In genomic region chr11:87892291-87892690, GRCh38 we compare ENCODE assay signal across 14 cellular contexts.
DNase-seq lines count a peak whose midpoint lies in the region; ATAC-seq and TF ChIP-seq lines count a peak whose summit lies in the region.
"Had no signal": no experiment of that assay in that cellular context is flagged by ENCODE, and none has a peak within 500 bp of the region (broad histone marks: within the 10 kb centered on the region; RNA-seq: fewer than 3 reads in every experiment).

No MANE protein-coding gene starts in this region.

- in situ Hi-C loops in transverse colon (cut with MboI; ENCODE audit: low pct_ligation_motif_present in 1 of 4, low pct_unique_long_range_greater_than_20kb in 1 of 4, low sequenced_read_pairs in 3 of 4) = no loop called here

- ATAC-seq in GM23338 = peak; percentile 36; the same call in 1 of the 3 replicates
- peak; percentile 32; the same call in 1 of the 2 replicates for ATAC-seq in WTC11
- ATAC-seq: A549; CD8-positive, alpha-beta T cell; HCT116 had no signal

- H3K9me2 ChIP-seq in GM23338 (ENCODE audit: insufficient read depth) = no peaks in the 10 kb centered on the region

- H3K27me3 Mint-ChIP-seq in GM23338 (ENCODE audit: insufficient read depth, low read depth, poor library complexity) = no peaks in the 10 kb centered on the region
- H3K27me3 Mint-ChIP-seq in WTC11 (ENCODE audit: low read depth) = no peaks in the 10 kb centered on the region
- H3K27me3 Mint-ChIP-seq in neural progenitor cell (ENCODE audit: insufficient read depth, low read depth) = no peaks in the 10 kb centered on the region
- no peaks in the 10 kb centered on the region for H3K27me3 Mint-ChIP-seq in activated T-helper 2 cell treated with anti-CD3 and anti-CD28 coated beads, Interferon-gamma antibody, Interleukin-2, Interleukin-4, amounts not matched to agents 10 μg/mL and 5 μg/mL and 100 μg/mL, durations not matched to agents 14 hours and 24 hours and 36 hours (ENCODE audit: low read depth)

- H3K9me3 ChIP-seq in neural progenitor cell (ENCODE audit: low read depth) = no peaks in the 10 kb centered on the region
- no peaks in the 10 kb centered on the region for H3K9me3 ChIP-seq in transverse colon
- H3K9me3 ChIP-seq: A549 had no signal

- H3K27ac Mint-ChIP-seq in GM23338 = no peak overlapping the region
- no peak overlapping the region for H3K27ac Mint-ChIP-seq in WTC11
- H3K27ac Mint-ChIP-seq in neural progenitor cell = no peak overlapping the region
- H3K27ac Mint-ChIP-seq in activated T-helper 2 cell treated with anti-CD3 and anti-CD28 coated beads, Interferon-gamma antibody, Interleukin-2, Interleukin-4, amounts not matched to agents 10 μg/mL and 5 μg/mL and 100 μg/mL, durations not matched to agents 14 hours and 24 hours and 36 hours = no peak overlapping the region
- H3K27ac Mint-ChIP-seq: CD14-positive monocyte; CD8-positive, alpha-beta T cell had no signal

- H3K4me2 ChIP-seq in GM23338 = no peak overlapping the region
- H3K4me2 ChIP-seq in neural progenitor cell = no peak overlapping the region
- H3K4me2 ChIP-seq: A549 had no signal

- no peak for TF ChIP-seq EP300 in transverse colon (IDR thresholded peaks at IDR 0.05; ENCODE audit: low read depth)

- POLR2A ChIA-PET in WTC11 (lab: Charles Lee) = no interaction called here

- H3K4me1 Mint-ChIP-seq in GM23338 (peaks cover 8% of the 10 kb centered on the region), WTC11 (peaks cover 6% of the 10 kb centered on the region), neural progenitor cell (peaks cover 9% of the 10 kb centered on the region)
- no peaks in the 10 kb centered on the region for H3K4me1 Mint-ChIP-seq in activated T-helper 2 cell treated with anti-CD3 and anti-CD28 coated beads, Interferon-gamma antibody, Interleukin-2, Interleukin-4, amounts not matched to agents 10 μg/mL and 5 μg/mL and 100 μg/mL, durations not matched to agents 14 hours and 24 hours and 36 hours (ENCODE audit: low read depth)
- H3K4me1 Mint-ChIP-seq: CD14-positive monocyte had no signal

- no peaks in the 10 kb centered on the region for H3K36me3 ChIP-seq in GM23338 (ENCODE audit: insufficient read depth)
- no peaks in the 10 kb centered on the region for H3K36me3 ChIP-seq in neural progenitor cell
- no peaks in the 10 kb centered on the region for H3K36me3 ChIP-seq in transverse colon

- H3K9ac ChIP-seq in neural progenitor cell = no peak overlapping the region

- H3K27me3 ChIP-seq in GM23338 (ENCODE audit: insufficient read depth) (no peaks in the 10 kb centered on the region), neural progenitor cell (no peaks in the 10 kb centered on the region), transverse colon (no peaks in the 10 kb centered on the region)

- H2AFZ ChIP-seq in GM23338 = no peak overlapping the region
- H2AFZ ChIP-seq in neural progenitor cell (replicated peaks) = no peak overlapping the region

- no peaks in the 10 kb centered on the region for H3K9me3 Mint-ChIP-seq in GM23338
- H3K9me3 Mint-ChIP-seq in WTC11 = no peaks in the 10 kb centered on the region
- no peaks in the 10 kb centered on the region for H3K9me3 Mint-ChIP-seq in neural progenitor cell
- no peaks in the 10 kb centered on the region for H3K9me3 Mint-ChIP-seq in activated T-helper 2 cell treated with anti-CD3 and anti-CD28 coated beads, Interferon-gamma antibody, Interleukin-2, Interleukin-4, amounts not matched to agents 10 μg/mL and 5 μg/mL and 100 μg/mL, durations not matched to agents 14 hours and 24 hours and 36 hours
- H3K9me3 Mint-ChIP-seq: CD8-positive, alpha-beta T cell had no signal

- no peaks in the 10 kb centered on the region for H3K36me3 Mint-ChIP-seq in GM23338 (ENCODE audit: low read depth)
- no peaks in the 10 kb centered on the region for H3K36me3 Mint-ChIP-seq in WTC11
- no peaks in the 10 kb centered on the region for H3K36me3 Mint-ChIP-seq in neural progenitor cell
- no peaks in the 10 kb centered on the region for H3K36me3 Mint-ChIP-seq in activated T-helper 2 cell treated with anti-CD3 and anti-CD28 coated beads, Interferon-gamma antibody, Interleukin-2, Interleukin-4, amounts not matched to agents 10 μg/mL and 5 μg/mL and 100 μg/mL, durations not matched to agents 14 hours and 24 hours and 36 hours (ENCODE audit: low read depth)
- H3K36me3 Mint-ChIP-seq: CD14-positive monocyte; CD8-positive, alpha-beta T cell had no signal

- H3K4me3 Mint-ChIP-seq in GM23338 (no peak overlapping the region), WTC11 (no peak overlapping the region), neural progenitor cell (no peak overlapping the region)
- no peak overlapping the region for H3K4me3 Mint-ChIP-seq in activated T-helper 2 cell treated with anti-CD3 and anti-CD28 coated beads, Interferon-gamma antibody, Interleukin-2, Interleukin-4, amounts not matched to agents 10 μg/mL and 5 μg/mL and 100 μg/mL, durations not matched to agents 14 hours and 24 hours and 36 hours (ENCODE audit: low read depth)
- H3K4me3 Mint-ChIP-seq: CD14-positive monocyte; CD8-positive, alpha-beta T cell had no signal

- H3K4me3 ChIP-seq in GM23338 (no peak overlapping the region), neural progenitor cell (no peak overlapping the region), transverse colon (no peak overlapping the region)
- H3K4me3 ChIP-seq: A549 had no signal

- intact Hi-C loops in activated T-helper 2 cell treated with anti-CD3 and anti-CD28 coated beads, Interferon-gamma antibody, Interleukin-2, Interleukin-4, amounts not matched to agents 10 μg/mL and 5 μg/mL and 100 μg/mL, durations not matched to agents 14 hours and 24 hours and 36 hours (cut with micrococcal nuclease) = no loop called here
- intact Hi-C loops in transverse colon (cut with DNase I; ENCODE audit: low total_unique reads) = no loop called here

- H3F3A ChIP-seq in GM23338 (replicated peaks; ENCODE audit: low read depth) = no peaks in the 10 kb centered on the region
- H3F3A ChIP-seq in neural progenitor cell (ENCODE audit: low read depth) = no peaks in the 10 kb centered on the region

- 88 to 100% methylated on average over 1 of the region's 1 CpG for WGBS in transverse colon (ENCODE audit: low coverage in 1 of 2), 2 donors

- DNase-seq in GM23338 (ENCODE audit: low spot score) (peak; percentile 7), NCI-H69 (lab: John Stamatoyannopoulos, UW) (peak; percentile 41), WTC11 (ENCODE audit: low spot score) (no peak), neural progenitor cell (ENCODE audit: low spot score) (peak; percentile 32), HCEC 1CT (no peak), transverse colon (no peak)
- no peak for DNase-seq in activated T-helper 2 cell treated with anti-CD3 and anti-CD28 coated beads, Interferon-gamma antibody, Interleukin-2, Interleukin-4, amounts not matched to agents 10 μg/mL and 5 μg/mL and 100 μg/mL, durations not matched to agents 14 hours and 24 hours and 36 hours (ENCODE audit: low spot score)
- DNase-seq: CD8-positive, alpha-beta T cell; DMS79 treated with DMSO at 0.1 percent for 48 hours; EL had no signal

- TF ChIP-seq CTCF in GM23338 (conservative IDR thresholded peaks at IDR 0.05; ENCODE audit: low read depth in 2 of 2) = no peak
- no peak for TF ChIP-seq CTCF in WTC11 (IDR thresholded peaks at IDR 0.05)
- no peak for TF ChIP-seq CTCF in neural progenitor cell (IDR thresholded peaks at IDR 0.05)
- TF ChIP-seq CTCF in transverse colon (IDR thresholded peaks at IDR 0.05) = no peak

- H3K4me1 ChIP-seq in GM23338 (ENCODE audit: insufficient read depth) (0 out of 2 replicates have a peak, but pooled peaks cover 5% of the 10 kb centered on the region), neural progenitor cell (peaks cover 17% of the 10 kb centered on the region), transverse colon (no peaks in the 10 kb centered on the region)
- H3K4me1 ChIP-seq: A549 had no signal

- H3K79me2 ChIP-seq in GM23338 (replicated peaks; ENCODE audit: insufficient read depth) (no peaks in the 10 kb centered on the region), neural progenitor cell (ENCODE audit: low read depth) (no peaks in the 10 kb centered on the region)

- H4K20me1 ChIP-seq in GM23338 (replicated peaks; ENCODE audit: insufficient read depth) (no peaks in the 10 kb centered on the region), neural progenitor cell (ENCODE audit: low read depth) (no peaks in the 10 kb centered on the region)

- no peak overlapping the region for H3K27ac ChIP-seq in GM23338 (ENCODE audit: low read depth)
- H3K27ac ChIP-seq in neural progenitor cell = no peak overlapping the region
- H3K27ac ChIP-seq in transverse colon = no peak overlapping the region
- H3K27ac ChIP-seq: A549, HL-60 had no signal

- CTCF ChIA-PET in WTC11 (lab: Charles Lee) = interaction anchor here (0.8 to 1.1 kb wide), 2 partner anchors 14 to 124 kb away, joined by 3 read pairs; no protein-coding TSS in a partner anchor

- TF ChIP-seq POLR2A in transverse colon (IDR thresholded peaks at IDR 0.05) = no peak

TF ChIP-seq in GM23338, 12 proteins besides CTCF, POLR2A, EP300 and RAD21 (continues in another document):
- TF ChIP-seq POLR2AphosphoS5 (IDR thresholded peaks at IDR 0.05; ENCODE audit: low read depth) (no peak), NANOG (IDR thresholded peaks at IDR 0.05; ENCODE audit: borderline replicate concordance) (no peak)

TF ChIP-seq in WTC11, 78 proteins besides CTCF, POLR2A, EP300 and RAD21 (continues in another document):
- TF ChIP-seq PREB (CRISPR knock-in tag; IDR thresholded peaks at IDR 0.05; ENCODE audit: borderline replicate concordance) = no peak
- TF ChIP-seq TCF7 (CRISPR knock-in tag; IDR thresholded peaks at IDR 0.05; ENCODE audit: low read depth) = no peak
- TF ChIP-seq USF1 (CRISPR knock-in tag; IDR thresholded peaks at IDR 0.05) = no peak
- no peak for TF ChIP-seq OVOL2 (CRISPR knock-in tag; IDR thresholded peaks at IDR 0.05; ENCODE audit: borderline replicate concordance)

Comparison
In these comparisons a context has a peak if more than half of its experiments do, and no peak if none do; other contexts are left out.
1. DNase-seq: peak in GM23338 (single experiment), NCI-H69 (single experiment) and neural progenitor cell (single experiment); none in WTC11 (single experiment), activated T-helper 2 cell treated with anti-CD3 and anti-CD28 coated beads, Interferon-gamma antibody, Interleukin-2, Interleukin-4, amounts not matched to agents 10 μg/mL and 5 μg/mL and 100 μg/mL, durations not matched to agents 14 hours and 24 hours and 36 hours (single experiment), HCEC 1CT (single experiment) and transverse colon (single experiment).